ENCODE assay signal across 20 cellular contexts in genomic region chr6:145551164-145551563, GRCh38.
A peak's percentile ranks its signal among the peaks of the same experiment; 100 is the strongest.
DNase-seq lines count a peak whose midpoint lies in the region; ATAC-seq lines count a peak whose summit lies in the region.
"Had no signal": no experiment of that assay in that cellular context is flagged by ENCODE, and none has a peak within 500 bp of the region (broad histone marks: within the 10 kb centered on the region; RNA-seq: fewer than 3 reads in every experiment).

No MANE protein-coding gene starts in this region.

- no peaks in the 10 kb centered on the region for H3K36me3 ChIP-seq in adipocyte (ENCODE audit: control insufficient read depth, insufficient read depth, low read length, severe bottlenecking)
- H3K36me3 ChIP-seq: BE2C had no signal

- DNase-seq in EL (peak; percentile 23), adipocyte (ENCODE audit: low read depth) (peak; percentile 48), epithelial cell of prostate (ENCODE audit: low read depth, low spot score) (no peak), iris pigment epithelial cell (ENCODE audit: low read depth) (peak; percentile 57), 8988T (no peak), NCI-H146 (lab: John Stamatoyannopoulos, UW) (no peak)
- DNase-seq: BE2C; CD8-positive, alpha-beta T cell; COR-L47; DMS153; DMS79 treated with DMSO at 0.1 percent for 48 hours; GF-D8; GOT3; H9; KBM-7 had no signal

- no peak overlapping the region for H3K9ac ChIP-seq in adipocyte (ENCODE audit: low read length)

- peak overlapping the region; percentile 29 for H3K27ac ChIP-seq in epithelial cell of prostate
- H3K27ac ChIP-seq: C4-2B, HL-60 had no signal

- ATAC-seq in HG03135 (IDR thresholded peaks at IDR 0.05; ENCODE audit: unreplicated experiment), result no peak
- ATAC-seq in GM18519 (IDR thresholded peaks at IDR 0.05; ENCODE audit: low FRiP score, unreplicated experiment), result no peak
- ATAC-seq: CD8-positive, alpha-beta T cell; GM12878 had no signal

- H3K27me3 ChIP-seq in adipocyte (replicated peaks; ENCODE audit: control insufficient read depth, insufficient read depth, low read length), result no peaks in the 10 kb centered on the region
- H3K27me3 ChIP-seq: BE2C had no signal

- no peak overlapping the region for H3K4me3 ChIP-seq in adipocyte (ENCODE audit: low read length)
- H3K4me3 ChIP-seq: GM12878 had no signal

- H3K4me1 ChIP-seq in adipocyte (ENCODE audit: control insufficient read depth, insufficient read depth, low read length), result peaks cover 10% of the 10 kb centered on the region
- H3K4me1 ChIP-seq: BE2C had no signal

- no peaks in the 10 kb centered on the region for H3K9me3 ChIP-seq in adipocyte (ENCODE audit: control insufficient read depth, low read length)
- H3K9me3 ChIP-seq: BE2C had no signal

Comparison
In these comparisons a context has a peak if more than half of its experiments do, and no peak if none do; other contexts are left out.
1. DNase-seq: peak in EL (single experiment), adipocyte (single experiment) and iris pigment epithelial cell (single experiment); none in epithelial cell of prostate (single experiment), 8988T (single experiment) and NCI-H146 (single experiment).